Comparison of ENCODE assay signal across 18 cellular contexts in the genomic region with DNA sequence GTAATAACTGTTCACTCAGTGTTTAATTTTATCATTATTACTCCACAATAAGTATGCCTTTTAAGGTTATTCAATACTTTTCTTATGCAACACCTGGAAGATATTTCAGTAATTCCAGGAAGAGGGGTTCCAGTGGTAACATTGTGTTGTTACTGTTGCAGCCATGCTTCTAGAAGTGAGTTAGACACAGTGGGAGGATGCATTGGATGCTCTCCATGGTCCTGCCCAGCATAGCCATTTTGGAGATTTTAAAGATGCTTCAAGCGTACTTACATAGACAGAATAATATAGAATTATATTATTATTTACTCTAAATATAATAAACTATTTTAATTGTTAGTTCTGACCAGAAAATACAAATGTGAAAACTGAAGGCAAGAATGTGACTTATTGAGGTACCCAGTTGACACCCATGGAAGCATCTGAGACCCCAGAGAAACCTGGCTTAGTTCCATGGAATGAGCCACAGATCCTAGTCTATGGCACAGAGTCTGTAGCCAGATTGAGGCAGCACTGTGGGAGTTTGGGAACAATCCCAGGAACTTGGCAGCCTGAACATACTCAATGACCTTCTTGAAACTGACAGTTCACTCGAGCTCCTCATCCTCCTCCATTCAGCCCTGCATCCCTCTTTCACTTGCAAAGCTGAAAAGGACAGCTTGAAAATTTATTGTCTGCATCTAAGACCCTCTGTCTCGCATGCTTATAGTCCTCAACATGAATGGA.
"Had no signal": no experiment of that assay in that cellular context is flagged by ENCODE, and none has a peak within 500 bp of the region (broad histone marks: within the 10 kb centered on the region; RNA-seq: fewer than 3 reads in every experiment).

No MANE protein-coding gene starts in this region.

- H3K4me3 ChIP-seq: cardiac muscle cell, left ventricle myocardium inferior, sigmoid colon, spleen, thoracic aorta had no signal

- ATAC-seq: stimulated activated effector memory CD8-positive, alpha-beta T cell treated with anti-CD3 and anti-CD28 coated beads, Interleukin-12 subunit alpha, Interleukin-12 subunit beta, amount 100 ng/mL, for 72 hours had no signal

- DNase-seq: activated CD4-positive, alpha-beta T cell treated with anti-CD3 and anti-CD28 coated beads for 1 hour; activated CD4-positive, alpha-beta T cell treated with anti-CD3 and anti-CD28 coated beads, Interleukin-2, amount 50 U/mL, for 48 hours; activated effector memory CD4-positive, alpha-beta T cell treated with Interleukin-2 at 50 U/mL for 16 hours; activated naive CD4-positive, alpha-beta T cell treated with anti-CD3 and anti-CD28 coated beads, Interleukin-2, amount 50 U/mL, for 16 hours; activated T-cell treated with anti-CD3 and anti-CD28 coated beads, Interleukin-2, amount 50 U/mL, for 1 hour; hippocampal formation; kidney; left ventricle myocardium inferior; sigmoid colon; spleen; stimulated activated CD4-positive, alpha-beta T cell treated with anti-CD3 and anti-CD28 coated beads, Interleukin-2, amount 100 ng/mL, for 24 hours had no signal

- H3K4me1 ChIP-seq: left ventricle myocardium inferior, sigmoid colon, spleen had no signal

- FAIRE-seq: astrocyte, colon, endometrium, kidney had no signal

- H3K27ac ChIP-seq: cardiac muscle cell, left ventricle myocardium inferior, sigmoid colon, spleen, thoracic aorta, VCaP had no signal

- H3K36me3 ChIP-seq: cardiac muscle cell, left ventricle myocardium inferior, sigmoid colon, spleen, thoracic aorta had no signal

- H3K9me3 ChIP-seq: left ventricle myocardium inferior, sigmoid colon, spleen, thoracic aorta had no signal

- H3K27me3 ChIP-seq: cardiac muscle cell, sigmoid colon had no signal
